8 cellular contexts compared by ENCODE assay signal in genomic region chr19:55384576-55385235, GRCh38. TPM values are rescaled to one million over a fixed set of nuclear protein-coding genes. Genes with fewer than 3 reads are reported as not detected.
DNase-seq lines count a peak whose midpoint lies in the region; ATAC-seq, FAIRE-seq and TF ChIP-seq lines count a peak whose summit lies in the region.

No MANE protein-coding gene starts in this region.

- H3K36me3 Mint-ChIP-seq in T-cell (peaks cover 32% of the 10 kb centered on the region), naive B cell (peaks cover 0 to 4% of the 10 kb centered on the region in 2 donors)

- H2AK9ac ChIP-seq in IMR-90 (replicated peaks; ENCODE audit: low read depth, low read length, poor library complexity), result peak overlapping the region; percentile 86

- H3K27ac Mint-ChIP-seq in T-cell (peak overlapping the region; percentile 98 to 99), naive B cell (peak overlapping the region; percentile 76 to 100 (median 100))

- H3K56ac ChIP-seq in IMR-90 (ENCODE audit: extremely low read depth, insufficient read depth, low read length), result peak overlapping the region; percentile 59
- peak overlapping the region; percentile 65 for H3K56ac ChIP-seq in H1 (replicated peaks; ENCODE audit: insufficient read length, low read depth, low read length)

- H3K4me3 ChIP-seq in IMR-90 (ENCODE audit: insufficient read depth, low read depth, low read length) (peak overlapping the region; percentile 27), H1 (ENCODE audit: extremely low read depth in 1 of 4, insufficient read depth in 2 of 4, low read depth in 3 of 4, low read length in 4 of 4) (peak overlapping the region; percentile 89 to 97 (median 94))

- H2BK15ac ChIP-seq in IMR-90 (ENCODE audit: low read depth, low read length), result 0 out of 3 replicates have a peak overlapping the region, but pooled peaks have one; percentile 33
- peak overlapping the region; percentile 81; the same call in 1 of the 2 replicates for H2BK15ac ChIP-seq in H1 (ENCODE audit: low read length)

- H3K4me1 Mint-ChIP-seq in T-cell (peaks cover 62 to 69% (median 68%) of the 10 kb centered on the region in 3 donors), naive B cell (peaks cover 41 to 70% (median 64%) of the 10 kb centered on the region in 3 donors)

- dilution Hi-C loops in IMR-90 (cut with HindIII; ENCODE audit: low sequenced_read_pairs, unreplicated experiment), result no loop called here

- WGBS in IMR-90 (ENCODE audit: extremely low coverage in 2 of 2, insufficient read length in 1 of 2), 2 experiments, result 75% methylated on average over 12 of the region's 27 CpGs; no CpG with 5 or more reads in 1 of the 2 experiments
- WGBS in H1 (ENCODE audit: extremely low coverage in 1 of 2, insufficient coverage in 1 of 2, insufficient read length in 1 of 2, insufficient replicate concordance in 2 of 2, low coverage in 1 of 2, low lambda C conversion rate in 2 of 2, missing lambda C conversion rate in 1 of 2), 2 experiments, result 37% methylated on average over 20 of the region's 27 CpGs; no CpG with 5 or more reads in 1 of the 2 experiments

- H3K27me3 ChIP-seq in IMR-90 (ENCODE audit: control insufficient read depth, insufficient read depth, low read length), result no peaks in the 10 kb centered on the region
- H3K27me3 ChIP-seq in H1 (replicated peaks in 1 of 4; ENCODE audit: control insufficient read depth in 3 of 4, extremely low read depth in 1 of 4, insufficient read depth in 3 of 4, low read length in 3 of 4), result peaks cover 0 to 6% (median 3%) of the 10 kb centered on the region in 4 experiments; a peak in 3 of 7 replicates

- H3K4ac ChIP-seq in IMR-90 (ENCODE audit: low read depth, low read length), result peak overlapping the region; percentile 92
- H3K4ac ChIP-seq in H1 (replicated peaks; ENCODE audit: insufficient read length, low read depth, low read length), result peak overlapping the region; percentile 90

- H3K23me2 ChIP-seq in H1 (ENCODE audit: low read depth, low read length), result peaks cover 31% of the 10 kb centered on the region

- no peak for FAIRE-seq in H1 (lab: Jason Lieb, UNC)

- peak overlapping the region; percentile 90 for H2AFZ ChIP-seq in IMR-90 (replicated peaks; ENCODE audit: low read length, poor library complexity)
- H2AFZ ChIP-seq in H1 (ENCODE audit: low read length), result no peak overlapping the region

- H2BK120ac ChIP-seq in IMR-90 (ENCODE audit: low read depth, low read length) (peak overlapping the region; percentile 42; the same call in 1 of the 2 replicates), H1 (replicated peaks; ENCODE audit: low read depth, low read length) (peak overlapping the region; percentile 38)

- DNase-seq in DMS 273 (lab: John Stamatoyannopoulos, UW; ENCODE audit: unreplicated experiment) (peak; percentile 78), DMS 273 treated with DMSO at 0.1 percent for 48 hours (lab: John Stamatoyannopoulos, UW) (no peak), IMR-90 (no peak), T-cell (peak in 6 of 34 experiments; percentile 14 to 39 (median 18)), H1 (ENCODE audit: low read depth in 1 of 2, low spot score in 2 of 2) (peak in 1 of 2 experiments; percentile 73), naive B cell (no peak), NK-92 (lab: John Stamatoyannopoulos, UW; ENCODE audit: unreplicated experiment) (no peak)

- TF ChIP-seq POLR2A in IMR-90 (IDR thresholded peaks at IDR 0.05; ENCODE audit: low read depth, low read length), result no peak
- no peak for TF ChIP-seq POLR2A in H1 (IDR thresholded peaks at IDR 0.05; ENCODE audit: control extremely low read depth in 1 of 2, low read depth in 2 of 2, low read length in 2 of 2)

- H3K4me1 ChIP-seq in IMR-90 (ENCODE audit: control insufficient read depth, insufficient read depth, low read length) (peaks cover 35% of the 10 kb centered on the region), H1 (replicated peaks in 1 of 4; ENCODE audit: control insufficient read depth in 3 of 4, insufficient read depth in 4 of 4, low read length in 3 of 4) (peaks cover 0 to 40% (median 31%) of the 10 kb centered on the region in 4 experiments; a peak in 6 of 7 replicates)

- H3K4me2 ChIP-seq in IMR-90 (ENCODE audit: low read depth, low read length), result peak overlapping the region; percentile 74
- peak overlapping the region; percentile 87 to 95 for H3K4me2 ChIP-seq in H1 (ENCODE audit: insufficient read depth in 1 of 2, low read depth in 2 of 2, low read length in 2 of 2)

- intact Hi-C loops in IMR-90 (cut with micrococcal nuclease), result loop anchor here (5.0 kb wide), 2 partner anchors 82 to 102 kb away; partner anchors contain the start of genes BRSK1 and HSPBP1

- H4K5ac ChIP-seq in IMR-90 (ENCODE audit: low read depth, low read length) (peak overlapping the region; percentile 28), H1 (ENCODE audit: insufficient read length, low read depth, low read length) (peak overlapping the region; percentile 53)

- H2BK20ac ChIP-seq in IMR-90 (ENCODE audit: low read depth, low read length) (no peak overlapping the region), H1 (ENCODE audit: low read length) (no peak overlapping the region)

- no TSS peak for BruUV-seq in IMR-90 (replicated peaks; lab: Mats Ljungman, UMichigan)

- H3K14ac ChIP-seq in IMR-90 (replicated peaks; ENCODE audit: low read depth, low read length) (peak overlapping the region; percentile 80), H1 (ENCODE audit: insufficient read length) (no peak overlapping the region)

- peaks cover 19% of the 10 kb centered on the region for H3K9me1 ChIP-seq in IMR-90 (ENCODE audit: insufficient read depth, low read length)

- no peak for TF ChIP-seq EP300 in H1 (IDR thresholded peaks at IDR 0.05; ENCODE audit: borderline replicate concordance in 1 of 2, low read depth in 2 of 2, low read length in 2 of 2)

- peaks cover 17 to 27% of the 10 kb centered on the region in 2 experiments; a peak in 3 of 4 replicates for H3K79me2 ChIP-seq in H1 (ENCODE audit: control insufficient read depth in 1 of 2, insufficient read depth in 2 of 2, low read length in 2 of 2)

- POLR2A ChIA-PET in IMR-90 (lab: Charles Lee; ENCODE audit: unreplicated experiment) (interaction anchor here (0.5 kb wide), 1 partner anchor 1306 kb away, joined by 3 read pairs; no protein-coding TSS in a partner anchor), T-cell (lab: Charles Lee) (interaction anchor here (0.5 to 1.0 kb wide), 4 partner anchors 16 to 91 kb away, joined by 3 to 4 read pairs (median 4); partner anchors contain the start of genes KMT5C (in 1 of the 2), UBE2S (in 1 of the 2) and ZNF628 (in 1 of the 2)), H1 (lab: Charles Lee; ENCODE audit: partially characterized antibody) (interaction anchor here (0.6 to 26.7 kb wide), 28 partner anchors 8 to 290 kb away, joined by 3 to 874 read pairs (median 5); partner anchors contain the start of genes COX6B2, FIZ1, HSPBP1 and IL11)

- H3K27me3 Mint-ChIP-seq in T-cell (no peaks in the 10 kb centered on the region), naive B cell (no peaks in the 10 kb centered on the region)

- CTCF ChIA-PET in IMR-90 (lab: Yijun Ruan, JAX), result interaction anchor here (0.6 kb wide), 1 partner anchor 34 kb away, joined by 3 read pairs; no protein-coding TSS in a partner anchor
- CTCF ChIA-PET in T-cell (lab: Charles Lee), result interaction anchor here in 1 of 2 donors (2.1 kb wide), 1 partner anchor 45 kb away, joined by 9 read pairs; the partner anchor contains the start of gene KMT5C
- CTCF ChIA-PET in H1 (lab: Charles Lee; ENCODE audit: partially characterized antibody), result interaction anchor here (0.9 to 3.2 kb wide), 17 partner anchors 9 to 296 kb away, joined by 3 to 37 read pairs (median 4); partner anchors contain the start of gene UBE2S

- H3K79me1 ChIP-seq in IMR-90 (ENCODE audit: low read depth in 1 of 2, low read length in 2 of 2) (peaks cover 15 to 43% of the 10 kb centered on the region in 2 experiments), H1 (ENCODE audit: low read depth, low read length) (peaks cover 31% of the 10 kb centered on the region)

- H3K9ac ChIP-seq in IMR-90 (ENCODE audit: low read depth, low read length) (peak overlapping the region; percentile 82), H1 (replicated peaks in 1 of 4; ENCODE audit: extremely low read depth in 1 of 4, low read depth in 3 of 4, low read length in 3 of 4) (peak overlapping the region in 3 of 4 experiments; percentile 73 to 85 (median 80); a peak in 6 of 7 replicates)

- H4K8ac ChIP-seq in IMR-90 (ENCODE audit: low read depth in 2 of 2, low read length in 2 of 2), result peak overlapping the region; percentile 79 to 90
- H4K8ac ChIP-seq in H1 (ENCODE audit: extremely low read depth, insufficient read depth, low read length), result peak overlapping the region; percentile 75; the same call in 1 of the 2 replicates

- H4K91ac ChIP-seq in IMR-90 (ENCODE audit: insufficient read depth, low read depth, low read length), result peak overlapping the region; percentile 67
- peak overlapping the region; percentile 71 for H4K91ac ChIP-seq in H1 (replicated peaks; ENCODE audit: insufficient read length, low read length)

- in situ Hi-C loops in IMR-90 (cut with MboI; ENCODE audit: low sequenced_read_pairs), result loop anchor here (10.0 kb wide), 1 partner anchor 90 kb away; no protein-coding TSS in a partner anchor

- H3K27ac ChIP-seq in IMR-90 (ENCODE audit: insufficient read depth, low read length), result peak overlapping the region; percentile 59
- no peak overlapping the region for H3K27ac ChIP-seq in H1 (ENCODE audit: low read depth, low read length)

- H2BK12ac ChIP-seq in H1 (ENCODE audit: low read depth, low read length), result peak overlapping the region; percentile 84; the same call in 1 of the 2 replicates

- H3K9me3 ChIP-seq in IMR-90 (ENCODE audit: control insufficient read depth, insufficient read depth, low read length), result no peaks in the 10 kb centered on the region
- H3K9me3 ChIP-seq in H1 (ENCODE audit: insufficient read depth in 2 of 2, low read depth in 1 of 2, low read length in 1 of 2), result no peaks in the 10 kb centered on the region

- TF ChIP-seq RAD21 in IMR-90 (IDR thresholded peaks at IDR 0.05; ENCODE audit: low read length) (no peak), H1 (IDR thresholded peaks at IDR 0.05 in 1 of 2, conservative IDR thresholded peaks at IDR 0.05 in 1 of 2; ENCODE audit: low read depth in 2 of 2, low read length in 2 of 2) (no peak)

- H2AK5ac ChIP-seq in IMR-90 (ENCODE audit: low read depth, low read length) (peak overlapping the region; percentile 98), H1 (ENCODE audit: low read depth, low read length) (peak overlapping the region; percentile 88)

- ATAC-seq in IMR-90 (ENCODE audit: low read depth), result no peak
- ATAC-seq in T-cell (replicated peaks in 1 of 4), result no peak
- ATAC-seq in naive B cell (ENCODE audit: low read depth in 2 of 2), result no peak
- no peak for ATAC-seq in HG02885 (IDR thresholded peaks at IDR 0.05; ENCODE audit: poor library complexity, unreplicated experiment)

- H3K23ac ChIP-seq in IMR-90 (ENCODE audit: low read depth, low read length) (peak overlapping the region; percentile 88; the same call in 1 of the 2 replicates), H1 (ENCODE audit: insufficient read length) (no peak overlapping the region)

- no peak for TF ChIP-seq CTCF in IMR-90 (conservative IDR thresholded peaks at IDR 0.05; ENCODE audit: low read depth, low read length)
- no peak for TF ChIP-seq CTCF in H1 (IDR thresholded peaks at IDR 0.05; ENCODE audit: control extremely low read depth in 1 of 3, insufficient read depth in 1 of 3, low read depth in 1 of 3, low read length in 3 of 3)

- peak overlapping the region; percentile 98 to 100 (median 98) for H3K4me3 Mint-ChIP-seq in T-cell
- peak overlapping the region; percentile 91 to 100 (median 100) for H3K4me3 Mint-ChIP-seq in naive B cell

- peak overlapping the region; percentile 2; the same call in 1 of the 2 replicates for H3K18ac ChIP-seq in IMR-90 (ENCODE audit: low read depth, low read length)
- H3K18ac ChIP-seq in H1 (ENCODE audit: extremely low read depth, low read length), result peak overlapping the region; percentile 94; the same call in 1 of the 2 replicates

- peaks cover 33% of the 10 kb centered on the region for H3K36me3 ChIP-seq in IMR-90 (ENCODE audit: control insufficient read depth, insufficient read depth, low read length)
- peaks cover 21 to 31% (median 24%) of the 10 kb centered on the region in 4 experiments for H3K36me3 ChIP-seq in H1 (ENCODE audit: control insufficient read depth in 2 of 4, insufficient read depth in 4 of 4, low read length in 3 of 4)

- H4K20me1 ChIP-seq in IMR-90 (ENCODE audit: insufficient read depth, low read length), result peaks cover 40% of the 10 kb centered on the region
- peaks cover 22 to 40% of the 10 kb centered on the region in 2 experiments for H4K20me1 ChIP-seq in H1 (replicated peaks in 1 of 2; ENCODE audit: control insufficient read depth in 1 of 2, insufficient read depth in 2 of 2, low read length in 2 of 2)

- H3K9me3 Mint-ChIP-seq in T-cell (no peaks in the 10 kb centered on the region), naive B cell (peaks cover 0 to 5% (median 0%) of the 10 kb centered on the region in 7 donors)

- H2BK5ac ChIP-seq in IMR-90 (ENCODE audit: low read depth, low read length, poor library complexity, severe bottlenecking) (peak overlapping the region; percentile 53), H1 (ENCODE audit: low read depth, low read length) (peak overlapping the region; percentile 66)

RNA-seq across cellular contexts. Expression of gene TMEM238, which starts 0.6 kb away (rescaled TPM):
- not detected in 2 replicates for total RNA-seq in IMR-90 (2012; rRNA removed)
- not detected in 2 replicates for polyA plus RNA-seq in IMR-90 (2012; rRNA removed)
- 0.15 and 0.30 TPM in 2 replicates for polyA plus RNA-seq in IMR-90 (2012; cell fraction: cytosol; rRNA removed)
- polyA plus RNA-seq in IMR-90 (2012; cell fraction: nucleus; rRNA removed; ENCODE audit: low replicate concordance), result 0.30 TPM in 1 of 2 replicates, not detected in the other
- 10 to 100 TPM; 10.8 to 23.2 (median 20.0) TPM for total RNA-seq in T-cell
- total RNA-seq in H1 (2021; fragmentation: NEBNext Ultra II Directional; extraction: Animal tissue kit (Norgen Biotek cat#: 25700)), result 3.8 and 3.9 TPM in 2 replicates
- 0.49 and 0.53 TPM in 2 replicates for polyA plus RNA-seq in H1 (2011; rRNA removed)
- polyA plus RNA-seq in H1 (2011; cell fraction: cytosol; rRNA removed), result 1.9 TPM
- 1.2 TPM for polyA plus RNA-seq in H1 (2011; cell fraction: nucleus; rRNA removed)
- 0.50 to 2.6 TPM (median 1.5 TPM) in 4 replicates for polyA plus RNA-seq in H1 (2012, experiment 1 of 2)
- not detected for polyA plus RNA-seq in H1 (2012, experiment 2 of 2)
- 2.1 TPM for polyA plus RNA-seq in H1 (2013, experiment 1 of 2)
- polyA plus RNA-seq in H1 (2013, experiment 2 of 2), result 1.3 TPM
- not detected in 2 replicates for polyA minus RNA-seq in H1 (2011; rRNA and poly(A)+ RNA removed)
- 2.3 TPM for polyA minus RNA-seq in H1 (2011; cell fraction: cytosol; rRNA and poly(A)+ RNA removed)
- polyA minus RNA-seq in H1 (2011; cell fraction: nucleus; rRNA and poly(A)+ RNA removed), result 1.1 TPM
- polyA plus RNA-seq in naive B cell (ENCODE audit: low read depth in 6 of 6), result under 1 TPM in 4 of 6 donors, not detected in 2; 0.29 to 0.90 (median 0.40) TPM

RNA-seq across cellular contexts. Expression of gene RPL28, which starts 1.0 kb away (rescaled TPM):
- total RNA-seq in IMR-90 (2012; rRNA removed), result 386 and 998 TPM in 2 replicates
- polyA plus RNA-seq in IMR-90 (2012; rRNA removed), result 1,428 and 1,693 TPM in 2 replicates
- polyA plus RNA-seq in IMR-90 (2012; cell fraction: cytosol; rRNA removed), result 2,443 and 3,636 TPM in 2 replicates
- polyA plus RNA-seq in IMR-90 (2012; cell fraction: nucleus; rRNA removed; ENCODE audit: low replicate concordance), result 1,567 and 1,909 TPM in 2 replicates
- total RNA-seq in T-cell, result 1,000 to 10,000 TPM; 3,465 to 4,436 (median 4,286) TPM
- total RNA-seq in H1 (2021; fragmentation: NEBNext Ultra II Directional; extraction: Animal tissue kit (Norgen Biotek cat#: 25700)), result 2,123 and 2,232 TPM in 2 replicates
- polyA plus RNA-seq in H1 (2011; rRNA removed), result 6,692 and 8,402 TPM in 2 replicates
- 2,492 TPM for polyA plus RNA-seq in H1 (2011; cell fraction: cytosol; rRNA removed)
- 1,571 TPM for polyA plus RNA-seq in H1 (2011; cell fraction: nucleus; rRNA removed)
- polyA plus RNA-seq in H1 (2012, experiment 1 of 2), result 1,234 to 2,824 TPM (median 2,522 TPM) in 4 replicates
- 3,077 TPM for polyA plus RNA-seq in H1 (2012, experiment 2 of 2)
- 2,779 TPM for polyA plus RNA-seq in H1 (2013, experiment 1 of 2)
- polyA plus RNA-seq in H1 (2013, experiment 2 of 2), result 2,622 TPM
- 406 and 431 TPM in 2 replicates for polyA minus RNA-seq in H1 (2011; rRNA and poly(A)+ RNA removed)
- 1,377 TPM for polyA minus RNA-seq in H1 (2011; cell fraction: cytosol; rRNA and poly(A)+ RNA removed)
- 497 TPM for polyA minus RNA-seq in H1 (2011; cell fraction: nucleus; rRNA and poly(A)+ RNA removed)
- 100 to 1,000 TPM; 229 to 734 (median 601) TPM for polyA plus RNA-seq in naive B cell (ENCODE audit: low read depth in 6 of 6)

RNA-seq across cellular contexts. Expression of gene TMEM190, which starts 8.1 kb away (rescaled TPM):
- total RNA-seq in IMR-90 (2012; rRNA removed), result not detected in 2 replicates
- polyA plus RNA-seq in IMR-90 (2012; rRNA removed), result 1.4 and 1.6 TPM in 2 replicates
- polyA plus RNA-seq in IMR-90 (2012; cell fraction: cytosol; rRNA removed), result 0.49 TPM in 1 of 2 replicates, not detected in the other
- polyA plus RNA-seq in IMR-90 (2012; cell fraction: nucleus; rRNA removed; ENCODE audit: low replicate concordance), result 10.6 and 24.6 TPM in 2 replicates
- total RNA-seq in T-cell, result not detected
- total RNA-seq in H1 (2021; fragmentation: NEBNext Ultra II Directional; extraction: Animal tissue kit (Norgen Biotek cat#: 25700)), result 1.4 TPM in 1 of 2 replicates, not detected in the other
- 1.6 and 4.5 TPM in 2 replicates for polyA plus RNA-seq in H1 (2011; rRNA removed)
- 1.7 TPM for polyA plus RNA-seq in H1 (2011; cell fraction: cytosol; rRNA removed)
- 2.7 TPM for polyA plus RNA-seq in H1 (2011; cell fraction: nucleus; rRNA removed)
- polyA plus RNA-seq in H1 (2012, experiment 1 of 2), result 0.54 to 3.6 TPM (median 1.4 TPM) in 4 replicates
- not detected for polyA plus RNA-seq in H1 (2012, experiment 2 of 2)
- 0.41 TPM for polyA plus RNA-seq in H1 (2013, experiment 1 of 2)
- polyA plus RNA-seq in H1 (2013, experiment 2 of 2), result 0.33 TPM
- polyA minus RNA-seq in H1 (2011; rRNA and poly(A)+ RNA removed), result not detected in 2 replicates
- not detected for polyA minus RNA-seq in H1 (2011; cell fraction: cytosol; rRNA and poly(A)+ RNA removed)
- not detected for polyA minus RNA-seq in H1 (2011; cell fraction: nucleus; rRNA and poly(A)+ RNA removed)
- not detected for polyA plus RNA-seq in naive B cell (ENCODE audit: low read depth in 6 of 6)

RNA-seq across cellular contexts. Expression of gene IL11, which starts 14.4 kb away (rescaled TPM):
- total RNA-seq in IMR-90 (2012; rRNA removed) (14.3 and 15.6 TPM in 2 replicates), T-cell (under 1 TPM in 2 of 5 donors, not detected in 3; 0.53 to 0.96 TPM)
- polyA plus RNA-seq in IMR-90 (2012; rRNA removed) (33.6 and 38.9 TPM in 2 replicates), H1 (2011; rRNA removed) (1.7 and 2.7 TPM in 2 replicates), naive B cell (ENCODE audit: low read depth in 6 of 6) (not detected)
- polyA plus RNA-seq in IMR-90 (2012; cell fraction: cytosol; rRNA removed), result 23.0 and 39.2 TPM in 2 replicates
- polyA plus RNA-seq in IMR-90 (2012; cell fraction: nucleus; rRNA removed; ENCODE audit: low replicate concordance), result 135 and 146 TPM in 2 replicates
- total RNA-seq in H1 (2021; fragmentation: NEBNext Ultra II Directional; extraction: Animal tissue kit (Norgen Biotek cat#: 25700)), result 1.6 and 2.8 TPM in 2 replicates
- polyA plus RNA-seq in H1 (2011; cell fraction: cytosol; rRNA removed), result 2.3 TPM
- 6.8 TPM for polyA plus RNA-seq in H1 (2011; cell fraction: nucleus; rRNA removed)
- polyA plus RNA-seq in H1 (2012, experiment 1 of 2), result 1.0 to 2.3 TPM (median 1.2 TPM) in 4 replicates
- polyA plus RNA-seq in H1 (2012, experiment 2 of 2), result 1.2 TPM
- polyA plus RNA-seq in H1 (2013, experiment 1 of 2), result 1.2 TPM
- polyA plus RNA-seq in H1 (2013, experiment 2 of 2), result 1.0 TPM
- 0.27 and 0.41 TPM in 2 replicates for polyA minus RNA-seq in H1 (2011; rRNA and poly(A)+ RNA removed)
- polyA minus RNA-seq in H1 (2011; cell fraction: cytosol; rRNA and poly(A)+ RNA removed), result 1.5 TPM
- 2.2 TPM for polyA minus RNA-seq in H1 (2011; cell fraction: nucleus; rRNA and poly(A)+ RNA removed)

RNA-seq across cellular contexts. Expression of gene GARIN5B, which starts 21.6 kb away (rescaled TPM):
- total RNA-seq in IMR-90 (2012; rRNA removed) (not detected in 2 replicates), T-cell (not detected)
- polyA plus RNA-seq in IMR-90 (2012; rRNA removed) (not detected in 2 replicates), H1 (2011; rRNA removed) (0.03 and 0.05 TPM in 2 replicates), naive B cell (ENCODE audit: low read depth in 6 of 6) (not detected)
- polyA plus RNA-seq in IMR-90 (2012; cell fraction: cytosol; rRNA removed), result not detected in 2 replicates
- 0.39 and 0.47 TPM in 2 replicates for polyA plus RNA-seq in IMR-90 (2012; cell fraction: nucleus; rRNA removed; ENCODE audit: low replicate concordance)
- not detected in 2 replicates for total RNA-seq in H1 (2021; fragmentation: NEBNext Ultra II Directional; extraction: Animal tissue kit (Norgen Biotek cat#: 25700))
- 0.03 TPM for polyA plus RNA-seq in H1 (2011; cell fraction: cytosol; rRNA removed)
- polyA plus RNA-seq in H1 (2011; cell fraction: nucleus; rRNA removed), result 0.63 TPM
- 0.08 TPM in 1 of 4 replicates, not detected in the others for polyA plus RNA-seq in H1 (2012, experiment 1 of 2)
- polyA plus RNA-seq in H1 (2012, experiment 2 of 2), result not detected
- polyA plus RNA-seq in H1 (2013, experiment 1 of 2), result 0.02 TPM
- polyA plus RNA-seq in H1 (2013, experiment 2 of 2), result 0.02 TPM
- polyA minus RNA-seq in H1 (2011; rRNA and poly(A)+ RNA removed), result not detected in 2 replicates
- not detected for polyA minus RNA-seq in H1 (2011; cell fraction: cytosol; rRNA and poly(A)+ RNA removed)
- polyA minus RNA-seq in H1 (2011; cell fraction: nucleus; rRNA and poly(A)+ RNA removed), result 0.20 TPM
